Comparison of ENCODE assay signal across 19 cellular contexts in the genomic region with DNA sequence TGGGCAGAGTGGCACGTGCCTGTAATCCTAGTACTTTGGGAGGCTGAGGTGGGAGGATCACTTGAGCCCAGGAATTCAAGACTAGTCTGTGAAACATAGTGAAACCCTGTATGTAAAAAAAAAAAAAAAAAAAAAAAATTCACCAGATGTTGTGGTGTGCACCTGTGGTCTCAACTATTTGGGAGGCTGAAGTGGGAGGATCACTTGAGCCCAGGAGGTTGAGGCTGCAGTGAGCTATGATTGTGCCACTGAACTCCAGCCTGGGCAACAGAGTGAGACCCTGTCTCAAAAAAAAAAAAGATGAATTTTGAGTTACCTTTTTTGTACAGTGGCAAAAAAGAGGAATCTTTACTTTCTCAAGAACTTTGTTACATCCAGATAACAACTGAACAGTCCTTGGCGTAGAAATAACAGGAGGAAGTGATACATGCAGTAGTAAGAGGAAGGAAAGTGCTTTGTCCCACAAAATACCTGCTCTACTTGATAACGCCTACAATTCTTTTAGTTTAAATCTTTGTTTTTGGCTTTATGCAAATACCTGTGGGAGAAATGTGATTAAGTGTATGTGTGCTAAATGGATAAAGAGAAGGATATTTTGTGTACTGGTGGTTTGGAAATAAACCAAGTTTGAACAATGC. TPM values are rescaled to one million over a fixed set of nuclear protein-coding genes. Genes with fewer than 3 reads are reported as not detected.
"Had no signal": no experiment of that assay in that cellular context is flagged by ENCODE, and none has a peak within 500 bp of the region (broad histone marks: within the 10 kb centered on the region; RNA-seq: fewer than 3 reads in every experiment).

No MANE protein-coding gene starts in this region.

- DNase-seq: activated CD4-positive, alpha-beta T cell treated with anti-CD3 and anti-CD28 coated beads, Interleukin-2, amount 50 U/mL, for 48 hours; activated CD8-positive, alpha-beta memory T cell treated with anti-CD3 and anti-CD28 coated beads, Interleukin-2, amount 10 ng/mL, durations not matched to agents 7 days and 5 days; activated effector memory CD4-positive, alpha-beta T cell treated with Interleukin-2 at 50 U/mL for 16 hours; activated T-cell treated with anti-CD3 and anti-CD28 coated beads, Interleukin-2, amount 50 U/mL, for 24 hours; body of pancreas; central memory CD4-positive, alpha-beta T cell; effector memory CD4-positive, alpha-beta T cell; left lung; natural killer cell; occipital lobe; psoas muscle; stimulated activated CD4-positive, alpha-beta T cell treated with anti-CD3 and anti-CD28 coated beads, Interleukin-2, amount 100 ng/mL, for 24 hours; stimulated activated naive CD4-positive, alpha-beta T cell treated with Interleukin-2 at 50 U/mL for 16 hours; upper lobe of right lung had no signal

- FAIRE-seq: keratinocyte had no signal

- H3K4me3 ChIP-seq: body of pancreas, coronary artery, gastroesophageal sphincter, left lung, psoas muscle, suprapubic skin, upper lobe of right lung had no signal

- H3K27ac ChIP-seq: body of pancreas, coronary artery, epithelial cell of prostate, gastroesophageal sphincter, left lung, psoas muscle, suprapubic skin, upper lobe of right lung had no signal

- H3K27me3 ChIP-seq: body of pancreas, upper lobe of right lung had no signal

- H3K36me3 ChIP-seq: gastroesophageal sphincter, left lung, suprapubic skin, upper lobe of right lung had no signal

- H3K9me3 ChIP-seq: body of pancreas, gastroesophageal sphincter, left lung, psoas muscle, suprapubic skin, upper lobe of right lung had no signal

- H3K4me1 ChIP-seq: body of pancreas, gastroesophageal sphincter, psoas muscle, suprapubic skin, upper lobe of right lung had no signal

RNA-seq across cellular contexts. Expression of a gene that starts 29.3 kb away (rescaled TPM):
- total RNA-seq: gastroesophageal sphincter, upper lobe of right lung had no signal
- polyA plus RNA-seq: keratinocyte, psoas muscle had no signal
